ENCODE assay signal across 14 cellular contexts in the genomic region with DNA sequence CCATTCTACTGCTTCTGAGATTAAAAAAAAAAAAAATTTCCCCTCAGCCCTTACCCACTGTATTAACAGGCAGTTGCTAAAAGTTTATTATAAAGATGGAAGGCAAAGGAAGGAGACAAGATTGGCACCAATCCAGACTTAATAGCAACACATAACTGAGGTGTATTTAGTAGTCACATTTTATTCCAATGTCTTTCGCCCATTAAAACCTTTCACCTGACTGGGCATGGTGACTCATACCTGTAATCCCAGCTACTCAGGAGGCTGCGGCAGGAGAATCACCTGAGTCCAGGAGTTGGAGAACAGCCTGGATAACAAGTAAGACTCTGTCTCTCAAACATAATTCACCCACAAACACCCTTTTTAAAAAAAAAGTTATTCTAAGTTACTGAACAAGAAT.
"Had no signal": no experiment of that assay in that cellular context is flagged by ENCODE, and none has a peak within 500 bp of the region (broad histone marks: within the 10 kb centered on the region; RNA-seq: fewer than 3 reads in every experiment).

No MANE protein-coding gene starts in this region.

- H3K9me3 ChIP-seq: lower lobe of right lung, neutrophil, right atrium auricular region had no signal

- H3K36me3 ChIP-seq: lower lobe of right lung, neutrophil, right atrium auricular region had no signal

- ATAC-seq: effector memory CD8-positive, alpha-beta T cell; left cardiac atrium; lower lobe of right lung; naive thymus-derived CD8-positive, alpha-beta T cell had no signal

- H3K4me3 ChIP-seq: lower lobe of right lung, right atrium auricular region, skin epidermis had no signal

- H3K27me3 ChIP-seq: neutrophil, right atrium auricular region had no signal

- DNase-seq: activated B cell treated with CpG ODN at 0.5 μM for 24 hours; activated CD4-positive, alpha-beta T cell treated with anti-CD3 and anti-CD28 coated beads, Interleukin-2, amount 10 ng/mL, durations not matched to agents 24 days and 14 days; activated naive CD4-positive, alpha-beta T cell treated with anti-CD3 and anti-CD28 coated beads, Interleukin-2, amount 10 ng/mL, durations not matched to agents 7 days and 5 days; activated T-cell treated with anti-CD3 and anti-CD28 coated beads for 4 hours; central memory CD4-positive, alpha-beta T cell; effector memory CD8-positive, alpha-beta T cell; erythroblast; hypothalamus; left cardiac atrium; lower lobe of right lung; naive thymus-derived CD8-positive, alpha-beta T cell had no signal

- H3K27ac ChIP-seq: lower lobe of right lung, neutrophil, right atrium auricular region, skin epidermis had no signal
